29 cellular contexts compared by ENCODE assay signal in genomic region chr2:203647579-203647978, GRCh38. TPM values are rescaled to one million over a fixed set of nuclear protein-coding genes. Genes with fewer than 3 reads are reported as not detected.
"Had no signal": no experiment of that assay in that cellular context is flagged by ENCODE, and none has a peak within 500 bp of the region (broad histone marks: within the 10 kb centered on the region; RNA-seq: fewer than 3 reads in every experiment).

No MANE protein-coding gene starts in this region.

- H3K4me3 ChIP-seq: coronary artery, dorsolateral prefrontal cortex had no signal

- H3K36me3 ChIP-seq: brain microvascular endothelial cell, WERI-Rb-1 had no signal

- H3K27me3 ChIP-seq: brain microvascular endothelial cell, dorsolateral prefrontal cortex had no signal

- H3K27ac ChIP-seq: brain microvascular endothelial cell, dorsolateral prefrontal cortex, WERI-Rb-1 had no signal

- DNase-seq: activated B cell treated with CpG ODN at 0.5 μM for 24 hours; activated CD4-positive, alpha-beta T cell treated with anti-CD3 and anti-CD28 coated beads for 48 hours; activated CD4-positive, alpha-beta T cell treated with anti-CD3 and anti-CD28 coated beads, Interleukin-2, amount 50 U/mL, for 1 hour; activated CD4-positive, alpha-beta T cell treated with anti-CD3 and anti-CD28 coated beads, Interleukin-2, amount 50 U/mL, for 48 hours; activated CD8-positive, alpha-beta memory T cell treated with anti-CD3 and anti-CD28 coated beads for 24 hours; activated CD8-positive, alpha-beta T cell treated with anti-CD3 and anti-CD28 coated beads for 36 hours; activated effector memory CD4-positive, alpha-beta T cell treated with Interleukin-2 at 50 U/mL for 16 hours; activated gamma-delta T cell treated with Interleukin-2 at 50 U/mL for 16 hours; activated naive CD4-positive, alpha-beta T cell treated with anti-CD3 and anti-CD28 coated beads, Interleukin-2, amount 50 U/mL, for 16 hours; activated naive CD4-positive, alpha-beta T cell treated with Interleukin-2 at 50 U/mL for 16 hours; activated T-cell treated with anti-CD3 and anti-CD28 coated beads, Interleukin-2, amount 50 U/mL, for 4 hours; amniotic stem cell; anterior cingulate cortex; brain microvascular endothelial cell; dorsolateral prefrontal cortex; effector memory CD4-positive, alpha-beta T cell; endodermal cell; foreskin fibroblast; head of caudate nucleus; T-helper 1 cell; T-helper 2 cell; WERI-Rb-1 had no signal

- ATAC-seq: activated CD4-positive, CD25-positive, alpha-beta regulatory T cell treated with anti-CD3 and anti-CD28 coated beads, Interleukin-2, amount 50 U/mL, for 24 hours; activated CD8-positive, alpha-beta T cell treated with anti-CD3 and anti-CD28 coated beads for 36 hours; activated T-cell treated with anti-CD3 and anti-CD28 coated beads, Interleukin-2, amount 50 U/mL, for 4 hours; activated T-helper 17 cell treated with anti-CD3 and anti-CD28 coated beads, Interleukin-2, amount 50 U/mL, for 72 hours; esophagus mucosa had no signal

RNA-seq across cellular contexts. Expression of gene CD28, which starts 58.9 kb away (rescaled TPM):
- total RNA-seq: activated B cell treated with CpG ODN at 0.5 μM for 24 hours, astrocyte, bronchial epithelial cell, endodermal cell, epithelial cell of proximal tubule had no signal
